Comparison of ENCODE assay signal across 10 cellular contexts in the genomic region with DNA sequence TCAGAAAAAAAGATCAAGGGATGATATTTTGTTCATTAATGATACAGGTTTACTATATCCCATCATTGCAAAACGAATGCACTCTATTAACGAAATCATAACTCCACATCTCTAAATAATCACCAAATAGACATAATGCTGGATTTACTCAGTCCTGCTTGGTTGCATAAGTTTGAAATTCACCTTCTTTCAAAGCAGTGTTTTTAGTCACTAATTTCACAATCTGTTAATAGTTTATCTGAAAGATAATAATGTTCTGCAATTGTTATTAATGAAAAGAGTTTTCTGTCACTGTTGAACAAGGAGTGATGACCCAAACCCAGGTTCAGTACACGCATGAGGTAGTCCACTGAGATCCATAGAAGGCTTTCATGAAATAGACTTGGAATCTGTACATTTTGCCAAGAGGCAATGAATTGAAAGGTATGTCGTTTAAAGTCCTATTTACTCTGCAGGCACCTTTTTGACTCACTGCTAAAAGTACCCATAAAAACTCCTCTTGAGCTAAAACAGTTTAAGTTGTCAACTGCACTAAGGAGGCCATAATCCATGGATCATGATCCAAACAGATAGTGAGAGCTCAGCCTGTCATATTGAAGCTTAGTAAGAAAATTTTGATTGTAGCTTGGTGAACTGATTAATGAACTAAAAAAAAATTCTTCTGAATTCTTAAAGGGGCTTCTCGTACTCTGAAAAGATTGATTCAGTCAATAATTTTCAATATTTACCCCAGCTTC.
DNase-seq lines count a peak whose midpoint lies in the region; ATAC-seq and TF ChIP-seq lines count a peak whose summit lies in the region.
"Had no signal": no experiment of that assay in that cellular context is flagged by ENCODE, and none has a peak within 500 bp of the region (broad histone marks: within the 10 kb centered on the region; RNA-seq: fewer than 3 reads in every experiment).

No MANE protein-coding gene starts in this region.

- peak overlapping the region; percentile 79 for H3K27ac ChIP-seq in CD4-positive, CD25-positive, alpha-beta regulatory T cell (ENCODE audit: insufficient read depth, low read length, poor library complexity, severe bottlenecking)
- no peak overlapping the region for H3K27ac ChIP-seq in GM23338 (ENCODE audit: low read depth)
- H3K27ac ChIP-seq in mucosa of rectum (ENCODE audit: low read depth in 2 of 2, low read length in 2 of 2) = peak overlapping the region; percentile 29 to 61
- no peak overlapping the region for H3K27ac ChIP-seq in A673 (ENCODE audit: low read depth, low read length, poor library complexity, severe bottlenecking)
- H3K27ac ChIP-seq in prostate gland = no peak overlapping the region

- CTCF ChIA-PET in activated B cell treated with CpG ODN at 0.5 μM for 24 hours (lab: Charles Lee) (interaction anchor here (0.9 to 2.4 kb wide), 3 partner anchors 9 to 250 kb away, joined by 4 to 19 read pairs (median 6); no protein-coding TSS in a partner anchor), A673 (lab: Charles Lee) (no interaction called here)

- no peaks in the 10 kb centered on the region for H3F3A ChIP-seq in GM23338 (replicated peaks; ENCODE audit: low read depth)

- no peaks in the 10 kb centered on the region for H3K9me2 ChIP-seq in GM23338 (ENCODE audit: insufficient read depth)

- H3K9ac ChIP-seq in mucosa of rectum (ENCODE audit: low read depth in 1 of 2, low read length in 2 of 2) = peak overlapping the region; percentile 12 to 17

- TF ChIP-seq CTCF in GM23338 (conservative IDR thresholded peaks at IDR 0.05; ENCODE audit: low read depth in 2 of 2) = no peak
- TF ChIP-seq CTCF in activated B cell treated with CpG ODN at 0.5 μM for 24 hours (IDR thresholded peaks at IDR 0.05) = no peak
- TF ChIP-seq CTCF in A673 (conservative IDR thresholded peaks at IDR 0.05; ENCODE audit: low read depth, low read length) = no peak
- no peak for TF ChIP-seq CTCF in prostate gland (IDR thresholded peaks at IDR 0.05)

- ATAC-seq in CD4-positive, CD25-positive, alpha-beta regulatory T cell (ENCODE audit: low read depth in 2 of 2) = peak; percentile 9 to 17
- ATAC-seq in GM23338 (no peak), activated B cell treated with CpG ODN at 0.5 μM for 24 hours (ENCODE audit: low read depth) (no peak), HG03378 (IDR thresholded peaks at IDR 0.05; ENCODE audit: unreplicated experiment) (no peak)

- H3K9me3 Mint-ChIP-seq in CD4-positive, CD25-positive, alpha-beta regulatory T cell = no peaks in the 10 kb centered on the region
- no peaks in the 10 kb centered on the region for H3K9me3 Mint-ChIP-seq in GM23338
- H3K9me3 Mint-ChIP-seq in activated B cell treated with CpG ODN at 0.5 μM for 24 hours = no peaks in the 10 kb centered on the region

- TF ChIP-seq POLR2A in prostate gland (IDR thresholded peaks at IDR 0.05) = no peak

- H2AFZ ChIP-seq in GM23338 = peak overlapping the region; percentile 19; the same call in 1 of the 2 replicates

- POLR2A ChIA-PET in activated B cell treated with CpG ODN at 0.5 μM for 24 hours (lab: Charles Lee) = interaction anchor here (0.6 to 2.9 kb wide), 16 partner anchors 8 to 206 kb away, joined by 3 to 53 read pairs (median 6); partner anchors contain the start of gene MBNL1
- POLR2A ChIA-PET in A673 (lab: Charles Lee; ENCODE audit: low non-redundant PET) = no interaction called here

- H3K4me3 Mint-ChIP-seq in CD4-positive, CD25-positive, alpha-beta regulatory T cell = peak overlapping the region; percentile 84 to 88 (median 86)
- H3K4me3 Mint-ChIP-seq in GM23338 (no peak overlapping the region), activated B cell treated with CpG ODN at 0.5 μM for 24 hours (peak overlapping the region; percentile 73)

- intact Hi-C loops in activated B cell treated with CpG ODN at 0.5 μM for 24 hours (cut with micrococcal nuclease) (loop anchor here (10.0 kb wide), 2 partner anchors 808 to 918 kb away; partner anchors contain the start of genes P2RY12 and P2RY14), A673 (cut with micrococcal nuclease; ENCODE audit: unreplicated experiment) (no loop called here), prostate gland (cut with DNase I) (no loop called here)

- no peaks in the 10 kb centered on the region for H3K36me3 ChIP-seq in CD4-positive, CD25-positive, alpha-beta regulatory T cell (ENCODE audit: control insufficient read depth, insufficient read depth, low read length)
- H3K36me3 ChIP-seq in GM23338 (ENCODE audit: insufficient read depth) (no peaks in the 10 kb centered on the region), mucosa of rectum (ENCODE audit: control insufficient read depth in 2 of 2, insufficient read depth in 2 of 2, low read length in 2 of 2) (no peaks in the 10 kb centered on the region), A673 (ENCODE audit: insufficient read depth, low read length, poor library complexity, severe bottlenecking) (no peaks in the 10 kb centered on the region), prostate gland (no peaks in the 10 kb centered on the region)
- H3K36me3 ChIP-seq: tibial nerve had no signal

- DNase-seq in CD4-positive, CD25-positive, alpha-beta regulatory T cell = no peak
- no peak for DNase-seq in GM23338 (ENCODE audit: low spot score)
- DNase-seq in activated B cell treated with CpG ODN at 0.5 μM for 24 hours = no peak
- DNase-seq in NCI-H2227 treated with DMSO at 0.1 percent for 48 hours (lab: John Stamatoyannopoulos, UW) = no peak
- DNase-seq in A673 (ENCODE audit: low spot score) = no peak
- DNase-seq in prostate gland (ENCODE audit: low spot score) = no peak
- DNase-seq: NCI-H2081 treated with DMSO at 0.1 percent for 48 hours had no signal

- no peaks in the 10 kb centered on the region for H3K27me3 ChIP-seq in CD4-positive, CD25-positive, alpha-beta regulatory T cell (ENCODE audit: control insufficient read depth, insufficient read depth, low read length)
- H3K27me3 ChIP-seq in GM23338 (ENCODE audit: insufficient read depth) = no peaks in the 10 kb centered on the region
- H3K27me3 ChIP-seq in mucosa of rectum (ENCODE audit: control insufficient read depth in 2 of 2, insufficient read depth in 2 of 2, low read length in 2 of 2) = no peaks in the 10 kb centered on the region
- no peaks in the 10 kb centered on the region for H3K27me3 ChIP-seq in A673 (replicated peaks; ENCODE audit: insufficient read depth, low read depth, low read length, poor library complexity)
- no peaks in the 10 kb centered on the region for H3K27me3 ChIP-seq in prostate gland (replicated peaks; ENCODE audit: insufficient read depth)
- H3K27me3 ChIP-seq: tibial nerve had no signal

- no peaks in the 10 kb centered on the region for H3K27me3 Mint-ChIP-seq in CD4-positive, CD25-positive, alpha-beta regulatory T cell
- H3K27me3 Mint-ChIP-seq in GM23338 (ENCODE audit: insufficient read depth, low read depth, poor library complexity) (no peaks in the 10 kb centered on the region), activated B cell treated with CpG ODN at 0.5 μM for 24 hours (no peaks in the 10 kb centered on the region)

- H3K4me2 ChIP-seq in GM23338 = no peak overlapping the region

- H3K4me3 ChIP-seq in CD4-positive, CD25-positive, alpha-beta regulatory T cell (ENCODE audit: low read depth, low read length) = peak overlapping the region; percentile 90
- no peak overlapping the region for H3K4me3 ChIP-seq in GM23338
- peak overlapping the region; percentile 30 to 61 for H3K4me3 ChIP-seq in mucosa of rectum (ENCODE audit: low read length in 2 of 2)
- no peak overlapping the region for H3K4me3 ChIP-seq in A673 (ENCODE audit: low read depth, low read length, poor library complexity, severe bottlenecking)
- no peak overlapping the region for H3K4me3 ChIP-seq in prostate gland

- no peaks in the 10 kb centered on the region for H3K79me2 ChIP-seq in GM23338 (replicated peaks; ENCODE audit: insufficient read depth)

- H3K9me3 ChIP-seq in CD4-positive, CD25-positive, alpha-beta regulatory T cell (ENCODE audit: control insufficient read depth in 2 of 2, low read length in 2 of 2) = no peaks in the 10 kb centered on the region
- H3K9me3 ChIP-seq in mucosa of rectum (ENCODE audit: control insufficient read depth in 2 of 2, low read length in 2 of 2) (no peaks in the 10 kb centered on the region), A673 (ENCODE audit: low read depth, low read length, poor library complexity, severe bottlenecking) (no peaks in the 10 kb centered on the region), prostate gland (no peaks in the 10 kb centered on the region)
- H3K9me3 ChIP-seq: tibial nerve had no signal

- no TSS peak for BruUV-seq in A673 (replicated peaks; lab: Mats Ljungman, UMichigan)

- no peaks in the 10 kb centered on the region for H4K20me1 ChIP-seq in GM23338 (replicated peaks; ENCODE audit: insufficient read depth)

- WGBS in prostate gland = 74% methylated on average over 5 of the region's 5 CpGs

- peaks cover 39 to 85% (median 59%) of the 10 kb centered on the region in 4 donors for H3K4me1 Mint-ChIP-seq in CD4-positive, CD25-positive, alpha-beta regulatory T cell
- H3K4me1 Mint-ChIP-seq in GM23338 (no peaks in the 10 kb centered on the region), activated B cell treated with CpG ODN at 0.5 μM for 24 hours (peaks cover 77% of the 10 kb centered on the region)

- H3K4me1 ChIP-seq in CD4-positive, CD25-positive, alpha-beta regulatory T cell (ENCODE audit: control insufficient read depth, insufficient read depth, low read length, poor library complexity, severe bottlenecking) = peaks cover 63% of the 10 kb centered on the region
- no peaks in the 10 kb centered on the region for H3K4me1 ChIP-seq in GM23338 (ENCODE audit: insufficient read depth)
- H3K4me1 ChIP-seq in mucosa of rectum (ENCODE audit: control insufficient read depth in 2 of 2, insufficient read depth in 2 of 2, low read length in 2 of 2) = peaks cover 4% of the 10 kb centered on the region in 2 donors
- H3K4me1 ChIP-seq in A673 (ENCODE audit: insufficient read depth, low read length, poor library complexity, severe bottlenecking) = no peaks in the 10 kb centered on the region
- H3K4me1 ChIP-seq in prostate gland (replicated peaks) = no peaks in the 10 kb centered on the region

- peak overlapping the region; percentile 89 to 95 (median 94) for H3K27ac Mint-ChIP-seq in CD4-positive, CD25-positive, alpha-beta regulatory T cell
- H3K27ac Mint-ChIP-seq in GM23338 = no peak overlapping the region; the same call in 1 of the 2 replicates
- H3K27ac Mint-ChIP-seq in activated B cell treated with CpG ODN at 0.5 μM for 24 hours = peak overlapping the region; percentile 78

- H3K36me3 Mint-ChIP-seq in CD4-positive, CD25-positive, alpha-beta regulatory T cell = peaks cover 3% of the 10 kb centered on the region
- H3K36me3 Mint-ChIP-seq in GM23338 (ENCODE audit: low read depth) = no peaks in the 10 kb centered on the region
- H3K36me3 Mint-ChIP-seq in activated B cell treated with CpG ODN at 0.5 μM for 24 hours (ENCODE audit: low read depth) = peaks cover 4% of the 10 kb centered on the region

TF ChIP-seq in GM23338, 12 proteins besides CTCF, POLR2A, EP300 and RAD21 (continues in another document):
- no peak for TF ChIP-seq ZNF114 (CRISPR knock-in tag; IDR thresholded peaks at IDR 0.05)
- TF ChIP-seq CREB1 (CRISPR knock-in tag; IDR thresholded peaks at IDR 0.05; ENCODE audit: low read depth) = no peak

Comparison
In these comparisons a context has a peak if more than half of its experiments do, and no peak if none do; other contexts are left out.
1. ATAC-seq: peak in CD4-positive, CD25-positive, alpha-beta regulatory T cell (2 of 2); none in GM23338 (single experiment), activated B cell treated with CpG ODN at 0.5 μM for 24 hours (single experiment) and HG03378 (single experiment).
2. H3K27ac ChIP-seq: peak in CD4-positive, CD25-positive, alpha-beta regulatory T cell (single experiment) and mucosa of rectum (2 of 2); none in GM23338 (single experiment), A673 (single experiment) and prostate gland (0 of 2).
3. H3K4me3 ChIP-seq: peak in CD4-positive, CD25-positive, alpha-beta regulatory T cell (single experiment) and mucosa of rectum (2 of 2); none in GM23338 (single experiment), A673 (single experiment) and prostate gland (0 of 2).